8 cellular contexts compared by ENCODE assay signal in the genomic region with DNA sequence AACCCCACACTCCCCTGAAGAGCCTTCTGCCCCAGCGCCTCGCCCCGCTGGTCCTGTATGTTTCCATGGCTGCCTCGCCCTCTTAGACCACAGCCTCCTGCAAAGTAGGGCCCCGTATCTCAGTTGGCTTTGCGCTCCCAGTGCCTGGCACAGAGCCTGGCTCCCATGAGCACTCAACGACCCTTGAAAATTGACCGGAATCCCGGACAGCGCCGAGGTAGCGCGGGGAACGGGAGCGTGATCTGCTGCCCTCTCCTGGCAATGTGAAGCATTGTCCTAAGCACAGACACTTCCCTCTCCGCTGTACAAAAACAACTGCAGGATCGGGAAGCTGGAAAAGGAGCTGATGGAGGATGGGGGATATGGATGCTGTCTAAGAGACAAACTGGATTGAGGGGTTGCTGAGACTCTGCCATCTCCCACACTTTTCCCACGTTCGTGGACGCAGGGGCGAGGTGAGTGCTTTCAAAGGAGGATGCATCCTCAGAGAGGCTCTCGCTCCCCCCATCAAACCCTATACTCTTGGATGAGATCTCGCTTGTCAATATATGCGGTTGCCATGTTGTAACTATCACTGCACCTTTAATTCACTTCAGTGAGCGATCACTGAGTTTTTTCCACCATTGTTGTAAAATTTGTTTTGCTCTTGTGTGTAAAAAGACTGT. TPM values are rescaled to one million over a fixed set of nuclear protein-coding genes. Genes with fewer than 3 reads are reported as not detected.
A peak's percentile ranks its signal among the peaks of the same experiment; 100 is the strongest.
DNase-seq lines count a peak whose midpoint lies in the region; ATAC-seq and TF ChIP-seq lines count a peak whose summit lies in the region.

No MANE protein-coding gene starts in this region.

- H3K9me3 Mint-ChIP-seq in CD4-positive, alpha-beta T cell: no peaks in the 10 kb centered on the region
- no peaks in the 10 kb centered on the region for H3K9me3 Mint-ChIP-seq in neural crest cell
- no peaks in the 10 kb centered on the region for H3K9me3 Mint-ChIP-seq in type B pancreatic cell

- H3K27me3 Mint-ChIP-seq in CD4-positive, alpha-beta T cell: peaks cover 19% of the 10 kb centered on the region
- H3K27me3 Mint-ChIP-seq in neural crest cell (ENCODE audit: low read depth) (peaks cover 26% of the 10 kb centered on the region), type B pancreatic cell (peaks cover 56% of the 10 kb centered on the region)

- no peak overlapping the region for H3K27ac Mint-ChIP-seq in CD4-positive, alpha-beta T cell
- H3K27ac Mint-ChIP-seq in neural crest cell (ENCODE audit: unreplicated experiment) (no peak overlapping the region), type B pancreatic cell (peak overlapping the region; percentile 6)

- CTCF ChIA-PET in CD4-positive, alpha-beta T cell (lab: Charles Lee): interaction anchor here (0.8 to 3.8 kb wide), 6 partner anchors 10 to 101 kb away, joined by 3 to 27 read pairs (median 4); partner anchors contain the start of gene FKBP4

- H3K27ac ChIP-seq in CD4-positive, alpha-beta T cell (ENCODE audit: low read depth, low read length): no peak overlapping the region

- H3K4me1 Mint-ChIP-seq in CD4-positive, alpha-beta T cell (ENCODE audit: low read depth): peaks cover 9% of the 10 kb centered on the region
- H3K4me1 Mint-ChIP-seq in neural crest cell: peaks cover 5% of the 10 kb centered on the region
- H3K4me1 Mint-ChIP-seq in type B pancreatic cell (ENCODE audit: unreplicated experiment): peaks cover 5% of the 10 kb centered on the region

- DNase-seq in CD4-positive, alpha-beta T cell: peak in 9 of 10 experiments; percentile 12 to 59 (median 27)
- DNase-seq in HK-2 (ENCODE audit: unreplicated experiment): peak; percentile 41
- DNase-seq in OCI-M1 (lab: John Stamatoyannopoulos, UW): peak; percentile 65
- peak; percentile 16 for DNase-seq in activated effector memory CD4-positive, alpha-beta T cell treated with Interleukin-2 at 50 U/mL for 16 hours
- peak; percentile 5 for DNase-seq in fibroblast of the conjunctiva (ENCODE audit: low read depth)
- peak; percentile 69 for DNase-seq in neural crest cell (ENCODE audit: low read depth, low spot score)
- peak; percentile 75 for DNase-seq in type B pancreatic cell (ENCODE audit: extremely low spot score, unreplicated experiment)

- no peaks in the 10 kb centered on the region for H3K27me3 ChIP-seq in CD4-positive, alpha-beta T cell (ENCODE audit: control insufficient read depth, insufficient read depth, low read length)

- ATAC-seq in CD4-positive, alpha-beta T cell (ENCODE audit: poor library complexity): peak; percentile 91
- no peak for ATAC-seq in GM21423 (IDR thresholded peaks at IDR 0.05; ENCODE audit: unreplicated experiment)

- POLR2A ChIA-PET in CD4-positive, alpha-beta T cell (lab: Charles Lee): interaction anchor here (1.1 to 1.3 kb wide), 2 partner anchors 11 to 101 kb away, joined by 4 to 5 read pairs; partner anchors contain the start of gene FKBP4

- intact Hi-C loops in CD4-positive, alpha-beta T cell (cut with DNase I, micrococcal nuclease): loop anchor here (1.0 to 10.0 kb wide), 2 partner anchors 101 to 749 kb away; no protein-coding TSS in a partner anchor

- peak overlapping the region; percentile 80 for H3K4me3 Mint-ChIP-seq in CD4-positive, alpha-beta T cell
- H3K4me3 Mint-ChIP-seq in neural crest cell (no peak overlapping the region), type B pancreatic cell (peak overlapping the region; percentile 75)

- H3K36me3 Mint-ChIP-seq in CD4-positive, alpha-beta T cell (ENCODE audit: low read depth): no peaks in the 10 kb centered on the region
- H3K36me3 Mint-ChIP-seq in neural crest cell (ENCODE audit: low read depth) (no peaks in the 10 kb centered on the region), type B pancreatic cell (no peaks in the 10 kb centered on the region)

- peak; percentile 90 for TF ChIP-seq CTCF in CD4-positive, alpha-beta T cell (IDR thresholded peaks at IDR 0.05)
- TF ChIP-seq CTCF in neural crest cell (conservative IDR thresholded peaks at IDR 0.05): peak; percentile 98
- TF ChIP-seq CTCF in type B pancreatic cell (conservative IDR thresholded peaks at IDR 0.05): peak; percentile 94

- no peaks in the 10 kb centered on the region for H3K9me3 ChIP-seq in CD4-positive, alpha-beta T cell (ENCODE audit: control insufficient read depth, low read length)

RNA-seq across cellular contexts. Expression of gene FKBP4, which starts 10.7 kb away (rescaled TPM):
- 10 to 100 TPM; 35.7 to 40.3 TPM for total RNA-seq in CD4-positive, alpha-beta T cell
- 102 and 113 TPM in 2 replicates for total RNA-seq in neural crest cell
- total RNA-seq in type B pancreatic cell (ENCODE audit: low replicate concordance): 127 and 283 TPM in 2 replicates

RNA-seq across cellular contexts. Expression of gene ITFG2, which starts 28.4 kb away (rescaled TPM):
- 10 to 100 TPM; 61.3 to 68.5 TPM for total RNA-seq in CD4-positive, alpha-beta T cell
- total RNA-seq in neural crest cell: 38.8 and 43.5 TPM in 2 replicates
- total RNA-seq in type B pancreatic cell (ENCODE audit: low replicate concordance): 41.8 and 85.8 TPM in 2 replicates

RNA-seq across cellular contexts. Expression of gene NRIP2, which starts 50.8 kb away (rescaled TPM):
- not detected for total RNA-seq in CD4-positive, alpha-beta T cell
- total RNA-seq in neural crest cell: not detected in 2 replicates
- total RNA-seq in type B pancreatic cell (ENCODE audit: low replicate concordance): 1.2 TPM in 1 of 2 replicates, not detected in the other

Comparison
In these comparisons a context has a peak if more than half of its experiments do, and no peak if none do; other contexts are left out.
1. DNase-seq: peak in every context shown above with its lines; median percentile 75 in type B pancreatic cell; 69 in neural crest cell; 65 in OCI-M1; 41 in HK-2; 27 in CD4-positive, alpha-beta T cell; 16 in activated effector memory CD4-positive, alpha-beta T cell treated with Interleukin-2 at 50 U/mL for 16 hours; 5 in fibroblast of the conjunctiva.